19 cellular contexts compared by ENCODE assay signal in the genomic region with DNA sequence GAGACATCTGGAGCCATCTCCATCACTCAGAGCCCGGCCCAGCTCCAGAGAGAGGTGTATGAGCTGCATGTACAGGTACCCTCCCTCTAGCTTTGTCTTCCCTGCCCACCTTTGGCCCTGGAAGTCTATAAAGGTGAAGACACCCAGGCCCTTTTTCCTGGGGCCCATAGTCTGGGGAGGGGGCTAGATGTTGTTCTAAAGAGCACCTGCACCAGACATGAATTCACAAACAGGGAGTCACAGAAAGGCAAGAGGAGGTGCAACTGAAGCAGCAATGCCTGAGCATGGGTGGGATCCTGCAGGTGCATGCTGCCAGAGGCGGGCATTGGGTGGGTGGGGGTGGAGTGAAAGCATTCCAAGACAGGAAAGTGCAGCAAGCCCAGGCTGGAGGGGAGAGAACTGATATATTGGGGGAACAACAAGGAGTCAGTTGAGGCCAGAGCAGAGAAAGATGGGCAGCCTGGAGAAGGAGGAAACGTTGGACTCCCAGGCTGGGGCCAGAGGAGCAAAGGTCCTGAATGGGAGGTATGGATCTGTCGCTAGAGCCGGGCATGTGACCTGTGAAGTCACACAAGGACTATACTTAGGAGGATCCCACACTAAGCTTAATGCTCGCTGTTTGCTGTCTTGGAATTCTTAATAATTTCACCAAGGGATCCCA. TPM values are rescaled to one million over a fixed set of nuclear protein-coding genes. Genes with fewer than 3 reads are reported as not detected.
"Had no signal": no experiment of that assay in that cellular context is flagged by ENCODE, and none has a peak within 500 bp of the region (broad histone marks: within the 10 kb centered on the region; RNA-seq: fewer than 3 reads in every experiment).

No MANE protein-coding gene starts in this region.

- H2AFZ ChIP-seq: hepatocyte had no signal

- H3K27me3 ChIP-seq: dorsolateral prefrontal cortex, hepatocyte, right lobe of liver had no signal

- ATAC-seq: psoas muscle had no signal

- H3K4me2 ChIP-seq: hepatocyte had no signal

- H3K27ac Mint-ChIP-seq: activated CD8-positive, alpha-beta memory T cell treated with anti-CD3 and anti-CD28 coated beads, Interleukin-2, amount 10 ng/mL, durations not matched to agents 7 days and 5 days; activated naive CD4-positive, alpha-beta T cell treated with anti-CD3 and anti-CD28 coated beads for 36 hours; activated naive CD8-positive, alpha-beta T cell treated with anti-CD3 and anti-CD28 coated beads, Interleukin-2, amount 50 U/mL, for 24 hours; activated T-helper 2 cell treated with anti-CD3 and anti-CD28 coated beads, Interferon-gamma antibody, Interleukin-2, Interleukin-4, amounts not matched to agents 10 μg/mL and 5 μg/mL and 100 μg/mL, durations not matched to agents 14 hours and 24 hours and 36 hours; memory B cell; nephron; T-cell had no signal

- H3K9me3 ChIP-seq: breast epithelium, psoas muscle, right lobe of liver had no signal

- H3K79me2 ChIP-seq: hepatocyte had no signal

- H3K27ac ChIP-seq: breast epithelium, hepatocyte, psoas muscle, right lobe of liver had no signal

- H3K4me3 Mint-ChIP-seq: activated CD8-positive, alpha-beta memory T cell treated with anti-CD3 and anti-CD28 coated beads, Interleukin-2, amount 10 ng/mL, durations not matched to agents 7 days and 5 days; activated naive CD4-positive, alpha-beta T cell treated with anti-CD3 and anti-CD28 coated beads for 36 hours; activated naive CD8-positive, alpha-beta T cell treated with anti-CD3 and anti-CD28 coated beads, Interleukin-2, amount 50 U/mL, for 24 hours; memory B cell; nephron; T-cell had no signal

- H3K36me3 Mint-ChIP-seq: activated CD8-positive, alpha-beta memory T cell treated with anti-CD3 and anti-CD28 coated beads, Interleukin-2, amount 10 ng/mL, durations not matched to agents 7 days and 5 days; memory B cell; T-cell had no signal

- H3K4me1 ChIP-seq: breast epithelium, psoas muscle, right lobe of liver had no signal

- H3K4me1 Mint-ChIP-seq: activated CD8-positive, alpha-beta memory T cell treated with anti-CD3 and anti-CD28 coated beads, Interleukin-2, amount 10 ng/mL, durations not matched to agents 7 days and 5 days; activated naive CD8-positive, alpha-beta T cell treated with anti-CD3 and anti-CD28 coated beads, Interleukin-2, amount 50 U/mL, for 24 hours; nephron; T-cell had no signal

- H3K36me3 ChIP-seq: breast epithelium, right lobe of liver had no signal

- H3K4me3 ChIP-seq: breast epithelium, dorsolateral prefrontal cortex, hepatocyte, psoas muscle, right lobe of liver had no signal

- DNase-seq: psoas muscle had no signal

- H3K9me3 Mint-ChIP-seq: activated naive CD4-positive, alpha-beta T cell treated with anti-CD3 and anti-CD28 coated beads for 36 hours; activated naive CD8-positive, alpha-beta T cell treated with anti-CD3 and anti-CD28 coated beads, Interleukin-2, amount 50 U/mL, for 24 hours; activated T-helper 2 cell treated with anti-CD3 and anti-CD28 coated beads, Interferon-gamma antibody, Interleukin-2, Interleukin-4, amounts not matched to agents 10 μg/mL and 5 μg/mL and 100 μg/mL, durations not matched to agents 14 hours and 24 hours and 36 hours; memory B cell; nephron; T-cell had no signal

RNA-seq across cellular contexts. Expression of a gene that starts 11.6 kb away (rescaled TPM):
- polyA plus RNA-seq: aorta, hepatocyte had no signal

RNA-seq across cellular contexts. Expression of a gene that starts 19.4 kb away (rescaled TPM):
- total RNA-seq: activated CD8-positive, alpha-beta memory T cell treated with anti-CD3 and anti-CD28 coated beads, Interleukin-2, amount 10 ng/mL, durations not matched to agents 7 days and 5 days; activated naive CD4-positive, alpha-beta T cell treated with anti-CD3 and anti-CD28 coated beads for 36 hours; activated T-helper 2 cell treated with anti-CD3 and anti-CD28 coated beads, Interferon-gamma antibody, Interleukin-2, Interleukin-4, amounts not matched to agents 10 μg/mL and 5 μg/mL and 100 μg/mL, durations not matched to agents 14 hours and 24 hours and 36 hours; aorta; breast epithelium; cerebellum; esophagus mucosa; hepatocyte; kidney epithelial cell; left ventricle myocardium superior; osteoblast; psoas muscle; right lobe of liver; T-cell had no signal
- polyA plus RNA-seq: aorta, hepatocyte, psoas muscle, thymus had no signal

RNA-seq across cellular contexts. Expression of a gene that starts 32.4 kb away (rescaled TPM):
- total RNA-seq: activated CD8-positive, alpha-beta memory T cell treated with anti-CD3 and anti-CD28 coated beads, Interleukin-2, amount 10 ng/mL, durations not matched to agents 7 days and 5 days; activated naive CD4-positive, alpha-beta T cell treated with anti-CD3 and anti-CD28 coated beads for 36 hours; activated T-helper 2 cell treated with anti-CD3 and anti-CD28 coated beads, Interferon-gamma antibody, Interleukin-2, Interleukin-4, amounts not matched to agents 10 μg/mL and 5 μg/mL and 100 μg/mL, durations not matched to agents 14 hours and 24 hours and 36 hours; aorta; dorsolateral prefrontal cortex; kidney epithelial cell; left ventricle myocardium superior; osteoblast; psoas muscle; right lobe of liver; T-cell had no signal

RNA-seq across cellular contexts. Expression of a gene that starts 35.4 kb away (rescaled TPM):
- total RNA-seq: activated CD8-positive, alpha-beta memory T cell treated with anti-CD3 and anti-CD28 coated beads, Interleukin-2, amount 10 ng/mL, durations not matched to agents 7 days and 5 days; activated naive CD4-positive, alpha-beta T cell treated with anti-CD3 and anti-CD28 coated beads for 36 hours; activated T-helper 2 cell treated with anti-CD3 and anti-CD28 coated beads, Interferon-gamma antibody, Interleukin-2, Interleukin-4, amounts not matched to agents 10 μg/mL and 5 μg/mL and 100 μg/mL, durations not matched to agents 14 hours and 24 hours and 36 hours; aorta; breast epithelium; cerebellum; esophagus mucosa; hepatocyte; kidney epithelial cell; left ventricle myocardium superior; osteoblast; psoas muscle; right lobe of liver; T-cell had no signal
- polyA plus RNA-seq: aorta, hepatocyte, psoas muscle, thymus had no signal

RNA-seq across cellular contexts. Expression of a gene that starts 38.9 kb away (rescaled TPM):
- total RNA-seq: activated CD8-positive, alpha-beta memory T cell treated with anti-CD3 and anti-CD28 coated beads, Interleukin-2, amount 10 ng/mL, durations not matched to agents 7 days and 5 days; activated naive CD4-positive, alpha-beta T cell treated with anti-CD3 and anti-CD28 coated beads for 36 hours; activated T-helper 2 cell treated with anti-CD3 and anti-CD28 coated beads, Interferon-gamma antibody, Interleukin-2, Interleukin-4, amounts not matched to agents 10 μg/mL and 5 μg/mL and 100 μg/mL, durations not matched to agents 14 hours and 24 hours and 36 hours; aorta; esophagus mucosa; hepatocyte; kidney epithelial cell; osteoblast; psoas muscle; right lobe of liver; T-cell had no signal
- polyA plus RNA-seq: aorta, hepatocyte had no signal
